ENCODE assay signal across 8 cellular contexts in the genomic region with DNA sequence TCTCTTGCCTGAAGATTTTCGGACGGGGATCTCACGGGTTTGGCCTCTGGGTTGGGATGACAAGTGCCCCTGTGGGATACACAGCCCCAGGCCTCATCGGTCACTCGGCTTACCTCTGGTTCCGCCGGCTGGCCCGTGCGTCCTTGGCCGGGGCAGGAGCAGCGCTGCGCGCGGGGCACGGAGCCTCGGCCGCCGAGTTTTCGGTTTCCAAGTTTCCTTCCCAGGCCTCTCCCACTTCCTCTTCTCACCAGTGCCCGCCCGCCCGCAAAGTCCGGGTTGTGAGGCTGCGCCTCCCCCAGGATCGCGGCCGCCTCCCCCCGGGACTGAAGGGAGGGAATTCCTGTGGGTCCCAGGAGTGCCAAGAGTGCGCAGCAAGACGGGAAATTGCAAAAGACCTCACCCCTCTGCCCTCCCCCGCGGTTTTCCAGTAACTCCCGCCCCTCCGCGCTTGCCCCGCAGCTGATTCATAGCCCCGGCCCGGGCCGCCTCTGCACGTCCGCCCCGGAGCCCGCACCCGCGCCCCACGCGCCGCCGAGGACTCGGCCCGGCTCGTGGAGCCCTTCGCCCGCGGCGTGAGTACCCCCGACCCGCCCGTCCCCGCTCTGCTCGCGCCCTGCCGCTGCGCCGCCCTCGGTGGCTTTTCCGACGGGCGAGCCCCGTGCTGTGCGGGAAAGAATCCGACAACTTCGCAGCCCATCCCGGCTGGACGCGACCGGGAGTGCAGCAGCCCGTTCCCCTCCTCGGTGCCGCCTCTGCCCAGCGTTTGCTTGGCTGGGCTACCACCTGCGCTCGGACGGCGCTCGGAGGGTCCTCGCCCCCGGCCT. TPM values are rescaled to one million over a fixed set of nuclear protein-coding genes. Genes with fewer than 3 reads are reported as not detected.
DNase-seq lines count a peak whose midpoint lies in the region; ATAC-seq, FAIRE-seq and TF ChIP-seq lines count a peak whose summit lies in the region.

A gene (plus strand): TSS at position 458 of the 824 bp plus-strand sequence. CDS start 23,033 bp downstream, outside the sequence.

- no peak within 1 kb of the TSS for H3K27ac Mint-ChIP-seq in activated T-helper 1 cell treated with anti-CD3 and anti-CD28 coated beads, Interleukin-12 subunit alpha, Interleukin-12 subunit beta, Interleukin-2, Interleukin-4 antibody, amounts not matched to agents 30 ng/mL and 10 ng/mL and 1 ng/mL, durations not matched to agents 14 hours and 24 hours and 36 hours
- peak within 1 kb of the TSS; percentile 53 to 82 (median 53) for H3K27ac Mint-ChIP-seq in nephron

- FAIRE-seq in frontal cortex (lab: Jason Lieb, UNC) = no peak

- H3K36me3 Mint-ChIP-seq in activated T-helper 1 cell treated with anti-CD3 and anti-CD28 coated beads, Interleukin-12 subunit alpha, Interleukin-12 subunit beta, Interleukin-2, Interleukin-4 antibody, amounts not matched to agents 30 ng/mL and 10 ng/mL and 1 ng/mL, durations not matched to agents 14 hours and 24 hours and 36 hours (ENCODE audit: low read depth) = peaks cover 2% of the 10 kb centered on the region
- no peaks in the 10 kb centered on the region for H3K36me3 Mint-ChIP-seq in nephron (ENCODE audit: low read depth)

- peak within 1 kb of the TSS; percentile 79 for H3K4me3 ChIP-seq in HFF-Myc (replicated peaks; ENCODE audit: low read depth, low read length)

- TF ChIP-seq CTCF in HFF-Myc (IDR thresholded peaks at IDR 0.05; ENCODE audit: low read depth, low read length, missing control alignments) (no peak), nephron (IDR thresholded peaks at IDR 0.05; ENCODE audit: unreplicated experiment in 3 of 3) (peak in 1 of 3 experiments; percentile 5)

- intact Hi-C loops in activated T-helper 1 cell treated with anti-CD3 and anti-CD28 coated beads, Interleukin-12 subunit alpha, Interleukin-12 subunit beta, Interleukin-2, Interleukin-4 antibody, amounts not matched to agents 30 ng/mL and 10 ng/mL and 1 ng/mL, durations not matched to agents 14 hours and 24 hours and 36 hours (cut with micrococcal nuclease) = no loop called here

- DNase-seq in AG08396 (ENCODE audit: low spot score) (peak; percentile 98), HFF-Myc (ENCODE audit: extremely low read depth, low read depth) (peak; percentile 63), frontal cortex (ENCODE audit: low spot score in 2 of 2) (peak; percentile 78 to 83), ureter (ENCODE audit: low spot score) (peak; percentile 94)
- no peak for DNase-seq in activated T-helper 1 cell treated with anti-CD3 and anti-CD28 coated beads, Interleukin-12 subunit alpha, Interleukin-12 subunit beta, Interleukin-2, Interleukin-4 antibody, amounts not matched to agents 30 ng/mL and 10 ng/mL and 1 ng/mL, durations not matched to agents 14 hours and 24 hours and 36 hours (ENCODE audit: low spot score)
- DNase-seq in effector CD8-positive, alpha-beta T cell (lab: John Stamatoyannopoulos, UW) = no peak

- peaks cover 6% of the 10 kb centered on the region for H3K4me1 Mint-ChIP-seq in activated T-helper 1 cell treated with anti-CD3 and anti-CD28 coated beads, Interleukin-12 subunit alpha, Interleukin-12 subunit beta, Interleukin-2, Interleukin-4 antibody, amounts not matched to agents 30 ng/mL and 10 ng/mL and 1 ng/mL, durations not matched to agents 14 hours and 24 hours and 36 hours (ENCODE audit: low read depth)
- H3K4me1 Mint-ChIP-seq in nephron = peaks cover 5% of the 10 kb centered on the region

- ATAC-seq in HG02798 (IDR thresholded peaks at IDR 0.05; ENCODE audit: poor library complexity, unreplicated experiment) = no peak

- peak within 1 kb of the TSS; percentile 80 for H3K4me3 Mint-ChIP-seq in activated T-helper 1 cell treated with anti-CD3 and anti-CD28 coated beads, Interleukin-12 subunit alpha, Interleukin-12 subunit beta, Interleukin-2, Interleukin-4 antibody, amounts not matched to agents 30 ng/mL and 10 ng/mL and 1 ng/mL, durations not matched to agents 14 hours and 24 hours and 36 hours
- H3K4me3 Mint-ChIP-seq in nephron = peak within 1 kb of the TSS; percentile 87 to 90 (median 88)

- peaks cover 55% of the 10 kb centered on the region for H3K27me3 Mint-ChIP-seq in activated T-helper 1 cell treated with anti-CD3 and anti-CD28 coated beads, Interleukin-12 subunit alpha, Interleukin-12 subunit beta, Interleukin-2, Interleukin-4 antibody, amounts not matched to agents 30 ng/mL and 10 ng/mL and 1 ng/mL, durations not matched to agents 14 hours and 24 hours and 36 hours (ENCODE audit: insufficient read depth)
- H3K27me3 Mint-ChIP-seq in nephron (ENCODE audit: low read depth) = peaks cover 36% of the 10 kb centered on the region

- no peaks in the 10 kb centered on the region for H3K9me3 Mint-ChIP-seq in activated T-helper 1 cell treated with anti-CD3 and anti-CD28 coated beads, Interleukin-12 subunit alpha, Interleukin-12 subunit beta, Interleukin-2, Interleukin-4 antibody, amounts not matched to agents 30 ng/mL and 10 ng/mL and 1 ng/mL, durations not matched to agents 14 hours and 24 hours and 36 hours
- H3K9me3 Mint-ChIP-seq in nephron = peaks cover 2% of the 10 kb centered on the region

RNA-seq across cellular contexts. Expression of the gene that starts here (rescaled TPM):
- total RNA-seq in activated T-helper 1 cell treated with anti-CD3 and anti-CD28 coated beads, Interleukin-12 subunit alpha, Interleukin-12 subunit beta, Interleukin-2, Interleukin-4 antibody, amounts not matched to agents 30 ng/mL and 10 ng/mL and 1 ng/mL, durations not matched to agents 14 hours and 24 hours and 36 hours = not detected in 2 replicates
- 0.82 TPM for total RNA-seq in frontal cortex
- total RNA-seq in ureter = 57.1 TPM

Comparison
In these comparisons a context has a peak if more than half of its experiments do, and no peak if none do; other contexts are left out.
1. RNA of the gene that starts here (total RNA-seq): 57.1 TPM in ureter (single experiment); 0.82 TPM in frontal cortex (single experiment) and not detected in activated T-helper 1 cell treated with anti-CD3 and anti-CD28 coated beads, Interleukin-12 subunit alpha, Interleukin-12 subunit beta, Interleukin-2, Interleukin-4 antibody, amounts not matched to agents 30 ng/mL and 10 ng/mL and 1 ng/mL, durations not matched to agents 14 hours and 24 hours and 36 hours; every median in the first group is over 10 times any median in the second.
2. Peak in DNase-seq in frontal cortex; RNA of the gene not detected or under 1 TPM.
3. DNase-seq: peak in AG08396 (single experiment), HFF-Myc (single experiment) and ureter (single experiment); none in activated T-helper 1 cell treated with anti-CD3 and anti-CD28 coated beads, Interleukin-12 subunit alpha, Interleukin-12 subunit beta, Interleukin-2, Interleukin-4 antibody, amounts not matched to agents 30 ng/mL and 10 ng/mL and 1 ng/mL, durations not matched to agents 14 hours and 24 hours and 36 hours (single experiment) and effector CD8-positive, alpha-beta T cell (single experiment).